In genomic region chr16:17448640-17449638, GRCh38 we compare ENCODE assay signal across 9 cellular contexts. TPM values are rescaled to one million over a fixed set of nuclear protein-coding genes. Genes with fewer than 3 reads are reported as not detected.
DNase-seq lines count a peak whose midpoint lies in the region; ATAC-seq and TF ChIP-seq lines count a peak whose summit lies in the region.
"Had no signal": no experiment of that assay in that cellular context is flagged by ENCODE, and none has a peak within 500 bp of the region (broad histone marks: within the 10 kb centered on the region; RNA-seq: fewer than 3 reads in every experiment).

No MANE protein-coding gene starts in this region.

- no peaks in the 10 kb centered on the region for H3K9me3 ChIP-seq in CD8-positive, alpha-beta T cell (ENCODE audit: low read length)
- H3K9me3 ChIP-seq: gastrocnemius medialis had no signal

- TF ChIP-seq CTCF in CD8-positive, alpha-beta T cell (IDR thresholded peaks at IDR 0.05) = no peak

- H3K4me3 ChIP-seq in CD8-positive, alpha-beta T cell (ENCODE audit: low read depth, low read length) = no peak overlapping the region
- H3K4me3 ChIP-seq: gastrocnemius medialis had no signal

- no peaks in the 10 kb centered on the region for H3K27me3 ChIP-seq in CD8-positive, alpha-beta T cell (ENCODE audit: insufficient read depth, low read length)

- POLR2A ChIA-PET in CD8-positive, alpha-beta T cell (lab: Charles Lee) = interaction anchor here (0.6 to 1.8 kb wide), 6 partner anchors 9 to 178 kb away, joined by 3 to 6 read pairs (median 4); no protein-coding TSS in a partner anchor

- ATAC-seq in CD8-positive, alpha-beta T cell = peak; percentile 79
- ATAC-seq in memory B cell (ENCODE audit: low read depth) (peak; percentile 63), GM18511 (IDR thresholded peaks at IDR 0.05; ENCODE audit: unreplicated experiment) (no peak), GM21367 (IDR thresholded peaks at IDR 0.05; ENCODE audit: unreplicated experiment) (no peak)

- H3K27ac Mint-ChIP-seq in CD8-positive, alpha-beta T cell = peak overlapping the region; percentile 89
- peak overlapping the region; percentile 37 for H3K27ac Mint-ChIP-seq in memory B cell

- H3K27ac ChIP-seq in CD8-positive, alpha-beta T cell (ENCODE audit: low read depth, low read length) = peak overlapping the region; percentile 59
- H3K27ac ChIP-seq: gastrocnemius medialis had no signal

- peaks cover 6% of the 10 kb centered on the region for H3K36me3 Mint-ChIP-seq in CD8-positive, alpha-beta T cell
- H3K36me3 Mint-ChIP-seq in memory B cell = peaks cover 10% of the 10 kb centered on the region

- peaks cover 41% of the 10 kb centered on the region for H3K4me1 Mint-ChIP-seq in CD8-positive, alpha-beta T cell (ENCODE audit: low read depth)
- H3K4me1 Mint-ChIP-seq in memory B cell = peaks cover 29% of the 10 kb centered on the region

- H3K4me1 ChIP-seq in CD8-positive, alpha-beta T cell (ENCODE audit: insufficient read depth, low read length) = peaks cover 28% of the 10 kb centered on the region

- H3K27me3 Mint-ChIP-seq in CD8-positive, alpha-beta T cell (ENCODE audit: low read depth) = no peaks in the 10 kb centered on the region
- H3K27me3 Mint-ChIP-seq in memory B cell = no peaks in the 10 kb centered on the region

- H3K9me3 Mint-ChIP-seq in CD8-positive, alpha-beta T cell = no peaks in the 10 kb centered on the region
- H3K9me3 Mint-ChIP-seq in memory B cell = peaks cover 1% of the 10 kb centered on the region

- DNase-seq in CD8-positive, alpha-beta T cell = peak in 5 of 7 experiments; percentile 10 to 60 (median 41)
- DNase-seq in NOMO-1 treated with dmso at 0.1 percent for 144 hours (lab: John Stamatoyannopoulos, UW; ENCODE audit: unreplicated experiment) = peak; percentile 42
- peak; percentile 34 for DNase-seq in activated effector memory CD4-positive, alpha-beta T cell treated with Interleukin-2 at 50 U/mL for 16 hours
- peak in 1 of 2 donors; percentile 26 for DNase-seq in memory B cell (ENCODE audit: low spot score in 2 of 2)
- no peak for DNase-seq in cerebellum (ENCODE audit: low spot score)
- DNase-seq in NCI-H748 (lab: John Stamatoyannopoulos, UW; ENCODE audit: unreplicated experiment) = no peak

- peak overlapping the region; percentile 23 for H3K4me3 Mint-ChIP-seq in CD8-positive, alpha-beta T cell
- H3K4me3 Mint-ChIP-seq in memory B cell = peak overlapping the region; percentile 43

- CTCF ChIA-PET in CD8-positive, alpha-beta T cell (lab: Charles Lee) = interaction anchor here (0.8 to 1.8 kb wide), 4 partner anchors 15 to 130 kb away, joined by 3 to 5 read pairs (median 4); no protein-coding TSS in a partner anchor

- H3K36me3 ChIP-seq in CD8-positive, alpha-beta T cell (ENCODE audit: insufficient read depth, low read length) = no peaks in the 10 kb centered on the region
- H3K36me3 ChIP-seq: gastrocnemius medialis had no signal

- intact Hi-C loops in CD8-positive, alpha-beta T cell (cut with DNase I, micrococcal nuclease) = no loop called here

RNA-seq across cellular contexts. Expression of gene XYLT1, which starts 21.8 kb away (rescaled TPM):
- total RNA-seq in CD8-positive, alpha-beta T cell = 10 to 100 TPM; 14.1 to 16.1 TPM
- total RNA-seq in cerebellum = 42.9 TPM

Comparison
In these comparisons a context has a peak if more than half of its experiments do, and no peak if none do; other contexts are left out.
1. ATAC-seq: peak in CD8-positive, alpha-beta T cell (single experiment) and memory B cell (single experiment); none in GM18511 (single experiment) and GM21367 (single experiment).
2. DNase-seq: peak in CD8-positive, alpha-beta T cell (5 of 7), NOMO-1 treated with dmso at 0.1 percent for 144 hours (single experiment) and activated effector memory CD4-positive, alpha-beta T cell treated with Interleukin-2 at 50 U/mL for 16 hours (single experiment); none in cerebellum (single experiment) and NCI-H748 (single experiment).